ENCODE assay signal across 23 cellular contexts in genomic region chrX:138914751-138915150, GRCh38.
"Had no signal": no experiment of that assay in that cellular context is flagged by ENCODE, and none has a peak within 500 bp of the region (broad histone marks: within the 10 kb centered on the region; RNA-seq: fewer than 3 reads in every experiment).

No MANE protein-coding gene starts in this region.

- H3K27ac ChIP-seq: adrenal gland, breast epithelium, RWPE1, SJCRH30 had no signal

- DNase-seq: activated CD4-positive, alpha-beta T cell treated with anti-CD3 and anti-CD28 coated beads for 4 hours; activated CD8-positive, alpha-beta memory T cell treated with anti-CD3 and anti-CD28 coated beads, Interleukin-2, amount 50 U/mL, for 4 hours; activated CD8-positive, alpha-beta T cell treated with anti-CD3 and anti-CD28 coated beads for 36 hours; activated gamma-delta T cell treated with Interleukin-2 at 50 U/mL for 16 hours; activated naive CD4-positive, alpha-beta T cell treated with anti-CD3 and anti-CD28 coated beads, Interleukin-2, amount 50 U/mL, for 16 hours; activated naive CD8-positive, alpha-beta T cell treated with anti-CD3 and anti-CD28 coated beads, Interleukin-2, amount 10 ng/mL, durations not matched to agents 7 days and 5 days; activated T-cell treated with anti-CD3 and anti-CD28 coated beads, Interleukin-2, amount 50 U/mL, for 72 hours; adrenal gland; anterior cingulate cortex; caudate nucleus; Kasumi-1; KBM-7; NCI-H1048; NCI-H2029 treated with DMSO at 0.1 percent for 48 hours; NCI-H510A treated with DMSO at 0.1 percent for 48 hours; NCI-H69; NK-92 treated with Interleukin-12 subunit alpha and Interleukin-12 subunit beta, amount 100 ng/mL, for 24 hours; OCI-M1; Right ventricle myocardium superior; SJCRH30; SW 1271 had no signal

- H3K36me3 ChIP-seq: adrenal gland, breast epithelium, SJCRH30 had no signal

- H3K4me3 ChIP-seq: adrenal gland, breast epithelium, SJCRH30 had no signal

- H3K27me3 ChIP-seq: adrenal gland, SJCRH30 had no signal

- H3K4me1 ChIP-seq: adrenal gland, breast epithelium, SJCRH30 had no signal

- H3K9me3 ChIP-seq: adrenal gland, breast epithelium, SJCRH30 had no signal
